In genomic region chr22:37266581-37267127, GRCh38 we compare ENCODE assay signal across 1 cellular context.
A peak's percentile ranks its signal among the peaks of the same experiment; 100 is the strongest.
TF ChIP-seq lines count a peak whose summit lies in the region.

No MANE protein-coding gene starts in this region.

TF ChIP-seq in GM12878, 131 proteins besides CTCF, POLR2A, EP300 and RAD21:
- no peak for TF ChIP-seq TCF7 (IDR thresholded peaks at IDR 0.05; ENCODE audit: borderline replicate concordance)
- no peak for TF ChIP-seq GABPA (IDR thresholded peaks at IDR 0.05; ENCODE audit: low read depth)
- peak; percentile 32; the same call in 1 of the 2 replicates for TF ChIP-seq MLLT1 (IDR thresholded peaks at IDR 0.05)
- TF ChIP-seq ZNF592 (IDR thresholded peaks at IDR 0.05), result no peak
- no peak for TF ChIP-seq ATF3 (IDR thresholded peaks at IDR 0.05; ENCODE audit: borderline replicate concordance, extremely low read depth, low read depth, low read length)
